Comparison of ENCODE assay signal across 22 cellular contexts in genomic region chr17:44848961-44849489, GRCh38. TPM values are rescaled to one million over a fixed set of nuclear protein-coding genes. Genes with fewer than 3 reads are reported as not detected.
A peak's percentile ranks its signal among the peaks of the same experiment; 100 is the strongest.
DNase-seq lines count a peak whose midpoint lies in the region; ATAC-seq, FAIRE-seq and TF ChIP-seq lines count a peak whose summit lies in the region.
"Had no signal": no experiment of that assay in that cellular context is flagged by ENCODE, and none has a peak within 500 bp of the region (broad histone marks: within the 10 kb centered on the region; RNA-seq: fewer than 3 reads in every experiment).

No MANE protein-coding gene starts in this region.

- in situ Hi-C loops in K562 (cut with MboI), result no loop called here

- H3K27ac ChIP-seq in heart left ventricle (peak overlapping the region in 8 of 12 donors; percentile 13 to 68 (median 64)), GM23338 (ENCODE audit: low read depth) (no peak overlapping the region), K562 (ENCODE audit: extremely low read depth, low read depth, low read length) (no peak overlapping the region), psoas muscle (no peak overlapping the region)
- H3K27ac ChIP-seq: HL-60 had no signal

- H3K4me1 ChIP-seq in heart left ventricle, result peaks cover 0 to 3% (median 0%) of the 10 kb centered on the region in 12 donors
- peaks cover 16% of the 10 kb centered on the region for H3K4me1 ChIP-seq in GM23338 (ENCODE audit: insufficient read depth)
- no peaks in the 10 kb centered on the region for H3K4me1 ChIP-seq in K562 (replicated peaks in 1 of 2; ENCODE audit: control insufficient read depth in 2 of 2, insufficient read depth in 2 of 2, low read length in 2 of 2)
- no peaks in the 10 kb centered on the region for H3K4me1 ChIP-seq in psoas muscle

- ATAC-seq in heart left ventricle, result no peak
- ATAC-seq in Right ventricle myocardium superior (ENCODE audit: poor library complexity), result no peak
- peak; percentile 18; the same call in 2 of the 3 replicates for ATAC-seq in GM23338
- no peak for ATAC-seq in K562
- peak in 1 of 4 donors; percentile 19 for ATAC-seq in psoas muscle

- WGBS in heart left ventricle, 4 donors, result 80 to 93% (median 89%) methylated on average over 12 of the region's 12 CpGs
- 79% methylated on average over 11 of the region's 12 CpGs for WGBS in K562 (ENCODE audit: insufficient coverage, low coverage, missing lambda C conversion rate)
- 73 to 86% (median 74%) methylated on average over 12 of the region's 12 CpGs for WGBS in psoas muscle, 3 donors

- 0 out of 2 replicates have a peak, but pooled peaks cover 4% of the 10 kb centered on the region for H4K20me1 ChIP-seq in GM23338 (replicated peaks; ENCODE audit: insufficient read depth)
- no peaks in the 10 kb centered on the region; the same call in 1 of the 2 replicates for H4K20me1 ChIP-seq in K562 (replicated peaks; ENCODE audit: control insufficient read depth, insufficient read depth, low read length)

- FAIRE-seq in K562 (lab: Jason Lieb, UNC), result no peak
- FAIRE-seq: G401.6 had no signal

- H3K9me3 ChIP-seq in heart left ventricle (no peaks in the 10 kb centered on the region), K562 (replicated peaks; ENCODE audit: control insufficient read depth, insufficient read depth, low read depth, low read length) (no peaks in the 10 kb centered on the region), psoas muscle (no peaks in the 10 kb centered on the region)

- H3K4me3 Mint-ChIP-seq in GM23338, result no peak overlapping the region
- H3K4me3 Mint-ChIP-seq: CD4-positive, CD25-positive, alpha-beta regulatory T cell had no signal

- H3K27me3 ChIP-seq in heart left ventricle (no peaks in the 10 kb centered on the region), GM23338 (ENCODE audit: insufficient read depth) (no peaks in the 10 kb centered on the region), K562 (ENCODE audit: control insufficient read depth in 2 of 2, insufficient read depth in 2 of 2, low read length in 2 of 2) (no peaks in the 10 kb centered on the region), psoas muscle (ENCODE audit: insufficient read depth in 3 of 3, low read length in 2 of 3) (no peaks in the 10 kb centered on the region)

- DNase-seq in heart left ventricle (peak in 1 of 5 donors; percentile 22), Right ventricle myocardium superior (no peak), GM23338 (ENCODE audit: low spot score) (peak; percentile 33), K562 (ENCODE audit: extremely low read depth in 1 of 4, low spot score in 3 of 4) (no peak), psoas muscle (no peak), foreskin melanocyte (no peak), cortex of kidney (lab: John Stamatoyannopoulos, UW) (no peak), NCI-H1092 (lab: John Stamatoyannopoulos, UW) (no peak)
- DNase-seq: AML-193; CD4-positive, CD25-positive, alpha-beta regulatory T cell; COR-L47; DMS 273 treated with DMSO at 0.1 percent for 48 hours; HCEC 1CT; NCI-H1105 treated with DMSO at 0.1 percent for 48 hours; NCI-H1694; NCI-H2081 treated with DMSO at 0.1 percent for 48 hours; NCI-H510A; NCI-H748 treated with DMSO at 0.1 percent for 48 hours; OCI-M1; SIG-M5 had no signal

- no peak for TF ChIP-seq CTCF in heart left ventricle (IDR thresholded peaks at IDR 0.05)
- no peak for TF ChIP-seq CTCF in GM23338 (conservative IDR thresholded peaks at IDR 0.05; ENCODE audit: low read depth in 2 of 2)
- no peak for TF ChIP-seq CTCF in K562 (IDR thresholded peaks at IDR 0.05 in 2 of 3, conservative IDR thresholded peaks at IDR 0.05 in 1 of 3; ENCODE audit: insufficient read depth in 2 of 3, low read depth in 1 of 3, low read length in 3 of 3)
- TF ChIP-seq CTCF in psoas muscle (IDR thresholded peaks at IDR 0.05), result no peak

- H3K4me1 Mint-ChIP-seq in GM23338, result peaks cover 32% of the 10 kb centered on the region
- H3K4me1 Mint-ChIP-seq: CD4-positive, CD25-positive, alpha-beta regulatory T cell had no signal

- POLR2A ChIA-PET in K562 (lab: Yijun Ruan, JAX), result no interaction called here

- no peak overlapping the region for H3K4me2 ChIP-seq in GM23338
- H3K4me2 ChIP-seq in K562 (ENCODE audit: insufficient read depth, low read length), result no peak overlapping the region

- TF ChIP-seq RAD21 in K562 (CRISPR knock-in tag; conservative IDR thresholded peaks at IDR 0.05 in 1 of 2, IDR thresholded peaks at IDR 0.05 in 1 of 2), result no peak

- no peak for TF ChIP-seq POLR2A in heart left ventricle (IDR thresholded peaks at IDR 0.05)
- TF ChIP-seq POLR2A in K562 (conservative IDR thresholded peaks at IDR 0.05), result no peak

- H3K4me3 ChIP-seq in heart left ventricle (peak overlapping the region in 8 of 12 donors; percentile 26 to 48 (median 36)), GM23338 (no peak overlapping the region), K562 (no peak overlapping the region), psoas muscle (peak overlapping the region; percentile 22)

- H3K9me3 Mint-ChIP-seq in GM23338, result no peaks in the 10 kb centered on the region
- H3K9me3 Mint-ChIP-seq: CD4-positive, CD25-positive, alpha-beta regulatory T cell had no signal

- no peaks in the 10 kb centered on the region for H3K79me2 ChIP-seq in GM23338 (replicated peaks; ENCODE audit: insufficient read depth)
- H3K79me2 ChIP-seq in K562 (ENCODE audit: control insufficient read depth, insufficient read depth, low read length), result no peaks in the 10 kb centered on the region

- H3K9me1 ChIP-seq in K562 (ENCODE audit: control insufficient read depth, insufficient read depth, low read length), result no peaks in the 10 kb centered on the region

- H3K27ac Mint-ChIP-seq in GM23338, result peak overlapping the region; percentile 52; the same call in 1 of the 2 replicates
- H3K27ac Mint-ChIP-seq: CD4-positive, CD25-positive, alpha-beta regulatory T cell had no signal

- peaks cover 11% of the 10 kb centered on the region; the same call in 1 of the 2 replicates for H3F3A ChIP-seq in GM23338 (replicated peaks; ENCODE audit: low read depth)

- TF ChIP-seq EP300 in K562 (IDR thresholded peaks at IDR 0.05; ENCODE audit: low read length), result no peak

- intact Hi-C loops in heart left ventricle (cut with DNase I), result loop anchor here in 1 of 10 donors (5.0 kb wide), 1 partner anchor 42 kb away; no protein-coding TSS in a partner anchor
- intact Hi-C loops in Right ventricle myocardium superior (cut with DNase I), result no loop called here
- intact Hi-C loops in K562 (cut with micrococcal nuclease), result no loop called here
- intact Hi-C loops in psoas muscle (cut with DNase I), result no loop called here

- no TSS peak for BruUV-seq in K562 (replicated peaks; lab: Mats Ljungman, UMichigan)

- H3K9me2 ChIP-seq in GM23338 (ENCODE audit: insufficient read depth), result no peaks in the 10 kb centered on the region

- peaks cover 14% of the 10 kb centered on the region for H3K27me3 Mint-ChIP-seq in GM23338 (ENCODE audit: insufficient read depth, low read depth, poor library complexity)
- H3K27me3 Mint-ChIP-seq: CD4-positive, CD25-positive, alpha-beta regulatory T cell had no signal

- no peak overlapping the region for H2AFZ ChIP-seq in GM23338
- H2AFZ ChIP-seq in K562 (ENCODE audit: low read depth, low read length), result no peak overlapping the region

- no peak overlapping the region for H3K9ac ChIP-seq in K562 (ENCODE audit: insufficient read depth in 1 of 2, low read depth in 2 of 2, low read length in 2 of 2)

- H3K36me3 ChIP-seq in heart left ventricle (peaks cover 0 to 49% (median 42%) of the 10 kb centered on the region in 9 donors), GM23338 (ENCODE audit: insufficient read depth) (peaks cover 13% of the 10 kb centered on the region), K562 (ENCODE audit: control insufficient read depth, insufficient read depth, low read length) (peaks cover 40% of the 10 kb centered on the region), psoas muscle (ENCODE audit: insufficient read depth in 1 of 2, low read depth in 1 of 2) (peaks cover 6 to 45% of the 10 kb centered on the region in 2 donors)

- H3K36me3 Mint-ChIP-seq in GM23338 (ENCODE audit: low read depth), result peaks cover 46% of the 10 kb centered on the region

- CTCF ChIA-PET in K562 (lab: Yijun Ruan, JAX; ENCODE audit: low intra/inter-chr PET ratio), result interaction anchor here (0.7 kb wide), 1 partner anchor 16 kb away, joined by 3 read pairs; no protein-coding TSS in a partner anchor

RNA-seq across cellular contexts. Expression of gene HIGD1B, which starts 1.3 kb away (rescaled TPM):
- total RNA-seq in heart left ventricle, result 10 to 100 TPM in 5 of 9 donors, 1 to 10 TPM in 4; 4.3 to 23.7 (median 12.9) TPM
- 10 to 100 TPM; 14.3 to 30.9 TPM for polyA plus RNA-seq in heart left ventricle
- 17.4 TPM for total RNA-seq in Right ventricle myocardium superior
- not detected in 2 replicates for total RNA-seq in GM23338 (2014; rRNA removed; shearing (Covaris generic))
- not detected in 2 replicates for polyA plus RNA-seq in GM23338 (2016; fragmentation: Nextera tagmentation; extraction: Ambion mirVana)
- total RNA-seq in K562 (2011; cell fraction: chromatin; rRNA removed; ENCODE audit: low replicate concordance), result not detected in 2 replicates
- not detected in 2 replicates for total RNA-seq in K562 (2011; cell fraction: nucleolus; rRNA removed)
- total RNA-seq in K562 (2011; cell fraction: nucleoplasm; rRNA removed), result not detected in 2 replicates
- not detected in 2 replicates for total RNA-seq in K562 (2014; rRNA removed)
- total RNA-seq in K562 (2014; rRNA removed; fragmentation: Illumina TruSeq; extraction: Trizol), result not detected in 2 replicates
- total RNA-seq in K562 (2015; rRNA removed; fragmentation: Illumina TruSeq; extraction: Trizol), result not detected in 2 replicates
- not detected in 2 replicates for total RNA-seq in K562 (2021)
- polyA plus RNA-seq in K562 (2011; rRNA removed), result not detected in 2 replicates
- polyA plus RNA-seq in K562 (2011; cell fraction: cytosol; rRNA removed), result not detected in 2 replicates
- polyA plus RNA-seq in K562 (2011; cell fraction: nucleus; rRNA removed), result not detected in 2 replicates
- 0.22 TPM in 1 of 2 replicates, not detected in the other for polyA plus RNA-seq in K562 (2012)
- polyA plus RNA-seq in K562 (2014; fragmentation: Illumina TruSeq; extraction: Trizol), result not detected in 2 replicates
- not detected for polyA plus RNA-seq in K562 (2014; fragmentation: Nextera tagmentation; extraction: Ambion mirVana)
- polyA plus RNA-seq in K562 (2014; rRNA removed), result not detected in 2 replicates
- polyA minus RNA-seq in K562 (2011; rRNA and poly(A)+ RNA removed), result not detected in 2 replicates
- polyA minus RNA-seq in K562 (2011; cell fraction: cytosol; rRNA and poly(A)+ RNA removed), result not detected in 2 replicates
- not detected in 2 replicates for polyA minus RNA-seq in K562 (2011; cell fraction: nucleus; rRNA and poly(A)+ RNA removed)
- total RNA-seq in psoas muscle, result 10 to 100 TPM in 1 of 4 donors, 1 to 10 TPM in 3; 4.6 to 17.9 (median 6.7) TPM
- 10 to 100 TPM in 2 of 3 donors, 1 to 10 TPM in 1; 10.0 to 14.2 (median 13.1) TPM for polyA plus RNA-seq in psoas muscle
- total RNA-seq: CD4-positive, CD25-positive, alpha-beta regulatory T cell had no signal
- polyA plus RNA-seq: CD4-positive, CD25-positive, alpha-beta regulatory T cell had no signal

RNA-seq across cellular contexts. Expression of gene GJC1, which starts 18.9 kb away (rescaled TPM):
- total RNA-seq in heart left ventricle, result 10 to 100 TPM; 16.8 to 60.8 (median 24.9) TPM
- 10 to 100 TPM; 14.2 to 29.9 TPM for polyA plus RNA-seq in heart left ventricle
- total RNA-seq in Right ventricle myocardium superior, result 16.1 TPM
- total RNA-seq in GM23338 (2014; rRNA removed; shearing (Covaris generic)), result 87.8 and 99.2 TPM in 2 replicates
- 32.0 and 34.7 TPM in 2 replicates for polyA plus RNA-seq in GM23338 (2016; fragmentation: Nextera tagmentation; extraction: Ambion mirVana)
- 1.8 and 2.2 TPM in 2 replicates for total RNA-seq in K562 (2011; cell fraction: chromatin; rRNA removed; ENCODE audit: low replicate concordance)
- 0.67 and 0.79 TPM in 2 replicates for total RNA-seq in K562 (2011; cell fraction: nucleolus; rRNA removed)
- 1.0 and 3.1 TPM in 2 replicates for total RNA-seq in K562 (2011; cell fraction: nucleoplasm; rRNA removed)
- 0.05 and 0.61 TPM in 2 replicates for total RNA-seq in K562 (2014; rRNA removed)
- total RNA-seq in K562 (2014; rRNA removed; fragmentation: Illumina TruSeq; extraction: Trizol), result 0.15 and 0.19 TPM in 2 replicates
- 0.04 TPM in 2 replicates for total RNA-seq in K562 (2015; rRNA removed; fragmentation: Illumina TruSeq; extraction: Trizol)
- 0.33 and 0.58 TPM in 2 replicates for total RNA-seq in K562 (2021)
- polyA plus RNA-seq in K562 (2011; rRNA removed), result 0.66 and 1.4 TPM in 2 replicates
- 0.62 and 0.97 TPM in 2 replicates for polyA plus RNA-seq in K562 (2011; cell fraction: cytosol; rRNA removed)
- 0.31 and 0.67 TPM in 2 replicates for polyA plus RNA-seq in K562 (2011; cell fraction: nucleus; rRNA removed)
- polyA plus RNA-seq in K562 (2012), result 0.10 and 0.15 TPM in 2 replicates
- polyA plus RNA-seq in K562 (2014; fragmentation: Illumina TruSeq; extraction: Trizol), result 0.18 and 0.28 TPM in 2 replicates
- under 1 TPM in 1 of 2 experiments, not detected in 1; 0.17 TPM for polyA plus RNA-seq in K562 (2014; fragmentation: Nextera tagmentation; extraction: Ambion mirVana)
- 0.04 and 0.20 TPM in 2 replicates for polyA plus RNA-seq in K562 (2014; rRNA removed)
- 0.54 and 2.7 TPM in 2 replicates for polyA minus RNA-seq in K562 (2011; rRNA and poly(A)+ RNA removed)
- 0.18 and 0.76 TPM in 2 replicates for polyA minus RNA-seq in K562 (2011; cell fraction: cytosol; rRNA and poly(A)+ RNA removed)
- 0.22 and 0.27 TPM in 2 replicates for polyA minus RNA-seq in K562 (2011; cell fraction: nucleus; rRNA and poly(A)+ RNA removed)
- total RNA-seq in psoas muscle, result 1 to 10 TPM; 4.7 to 7.9 (median 5.7) TPM
- 1 to 10 TPM; 2.2 to 2.7 (median 2.5) TPM for polyA plus RNA-seq in psoas muscle
- total RNA-seq: CD4-positive, CD25-positive, alpha-beta regulatory T cell had no signal
- polyA plus RNA-seq: CD4-positive, CD25-positive, alpha-beta regulatory T cell had no signal

RNA-seq across cellular contexts. Expression of gene EFTUD2, which starts 50.2 kb away (rescaled TPM):
- total RNA-seq in heart left ventricle (100 to 1,000 TPM in 1 of 9 donors, 10 to 100 TPM in 8; 37.1 to 106 (median 65.0) TPM), Right ventricle myocardium superior (66.9 TPM), K562 (2014; rRNA removed) (191 and 208 TPM in 2 replicates), K562 (2014; rRNA removed; fragmentation: Illumina TruSeq; extraction: Trizol) (233 and 253 TPM in 2 replicates), K562 (2015; rRNA removed; fragmentation: Illumina TruSeq; extraction: Trizol) (205 and 218 TPM in 2 replicates), K562 (2021) (234 and 245 TPM in 2 replicates), psoas muscle (100 to 1,000 TPM in 3 of 4 donors, 10 to 100 TPM in 1; 73.7 to 114 (median 103) TPM)
- polyA plus RNA-seq in heart left ventricle (10 to 100 TPM; 21.3 to 71.7 TPM), GM23338 (2016; fragmentation: Nextera tagmentation; extraction: Ambion mirVana) (52.5 and 61.6 TPM in 2 replicates), K562 (2011; rRNA removed) (287 and 362 TPM in 2 replicates), K562 (2014; fragmentation: Illumina TruSeq; extraction: Trizol) (222 and 225 TPM in 2 replicates), K562 (2014; fragmentation: Nextera tagmentation; extraction: Ambion mirVana) (100 to 1,000 TPM in 1 of 2 experiments, 10 to 100 TPM in 1; 65.8 to 116 TPM), K562 (2014; rRNA removed) (125 and 138 TPM in 2 replicates), psoas muscle (100 to 1,000 TPM in 1 of 3 donors, 10 to 100 TPM in 2; 46.0 to 102 (median 78.7) TPM)
- 196 and 203 TPM in 2 replicates for total RNA-seq in GM23338 (2014; rRNA removed; shearing (Covaris generic))
- 580 and 635 TPM in 2 replicates for total RNA-seq in K562 (2011; cell fraction: chromatin; rRNA removed; ENCODE audit: low replicate concordance)
- total RNA-seq in K562 (2011; cell fraction: nucleolus; rRNA removed), result 198 and 214 TPM in 2 replicates
- 312 and 334 TPM in 2 replicates for total RNA-seq in K562 (2011; cell fraction: nucleoplasm; rRNA removed)
- polyA plus RNA-seq in K562 (2011; cell fraction: cytosol; rRNA removed), result 202 and 205 TPM in 2 replicates
- polyA plus RNA-seq in K562 (2011; cell fraction: nucleus; rRNA removed), result 245 and 269 TPM in 2 replicates
- 126 and 176 TPM in 2 replicates for polyA plus RNA-seq in K562 (2012)
- 919 and 1,083 TPM in 2 replicates for polyA minus RNA-seq in K562 (2011; rRNA and poly(A)+ RNA removed)
- polyA minus RNA-seq in K562 (2011; cell fraction: cytosol; rRNA and poly(A)+ RNA removed), result 160 and 168 TPM in 2 replicates
- 120 and 201 TPM in 2 replicates for polyA minus RNA-seq in K562 (2011; cell fraction: nucleus; rRNA and poly(A)+ RNA removed)

Comparison
In these comparisons a context has a peak if more than half of its experiments do, and no peak if none do; other contexts are left out.
1. H3K27ac ChIP-seq: peak in heart left ventricle (8 of 12); none in GM23338 (single experiment), K562 (single experiment) and psoas muscle (single experiment).
2. H3K4me3 ChIP-seq: peak in heart left ventricle (8 of 12) and psoas muscle (single experiment); none in GM23338 (single experiment) and K562 (single experiment).